7 cellular contexts compared by ENCODE assay signal in the genomic region with DNA sequence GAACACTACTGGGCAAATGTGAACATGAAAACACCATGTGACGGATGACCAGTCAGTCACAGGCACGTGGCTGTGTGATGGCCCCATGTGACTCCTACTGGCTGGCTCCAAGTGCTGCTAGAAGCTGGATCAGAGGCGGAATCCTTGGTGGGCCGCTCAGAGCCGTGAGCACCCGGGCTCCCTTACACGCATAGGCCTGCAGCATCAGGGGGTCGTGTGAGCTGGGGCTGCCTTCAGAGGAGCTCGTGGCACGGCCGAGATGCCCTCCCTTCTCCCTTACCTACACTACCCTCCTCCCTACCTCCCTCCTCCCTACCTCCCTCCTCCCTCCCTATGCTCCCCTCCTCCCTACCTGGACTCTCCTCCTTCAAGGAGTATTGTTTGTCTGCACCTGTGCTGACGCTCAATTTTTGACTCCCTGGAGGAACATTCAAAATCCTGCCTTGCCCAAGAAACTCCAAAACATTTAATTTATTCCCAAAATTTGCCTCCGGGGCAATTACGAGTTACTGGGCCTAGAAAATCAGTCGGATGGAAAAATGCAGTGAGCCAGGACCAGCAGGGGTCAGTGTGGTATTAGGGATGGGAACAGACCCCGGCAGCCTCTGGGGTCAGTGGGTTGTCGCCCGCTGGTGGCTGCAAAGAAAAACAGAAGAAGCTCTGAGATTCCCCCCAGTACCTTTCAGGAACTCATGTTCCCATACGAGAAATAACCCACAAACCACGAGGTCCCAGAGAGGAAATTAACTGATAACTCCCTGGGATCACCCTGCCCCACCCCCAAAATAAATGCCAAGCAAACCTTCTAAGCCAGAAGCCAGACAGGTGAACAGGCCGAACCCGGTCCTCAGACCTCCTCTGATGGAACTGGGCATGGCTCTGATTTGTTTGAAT.
A peak's percentile ranks its signal among the peaks of the same experiment; 100 is the strongest.
DNase-seq lines count a peak whose midpoint lies in the region; ATAC-seq, FAIRE-seq and TF ChIP-seq lines count a peak whose summit lies in the region.

No MANE protein-coding gene starts in this region.

- no peak for FAIRE-seq in small intestine (lab: Jason Lieb, UNC)

- no peaks in the 10 kb centered on the region for H3K9me3 ChIP-seq in SU-DHL-6 (ENCODE audit: insufficient read depth, low read length)
- H3K9me3 ChIP-seq in adrenal gland (replicated peaks in 1 of 3): no peaks in the 10 kb centered on the region
- H3K9me3 ChIP-seq in right cardiac atrium (ENCODE audit: control insufficient read depth, low read length): no peaks in the 10 kb centered on the region
- H3K9me3 ChIP-seq in small intestine (ENCODE audit: control insufficient read depth, low read depth): no peaks in the 10 kb centered on the region

- no peak overlapping the region for H3K27ac ChIP-seq in SU-DHL-6 (ENCODE audit: low read depth, low read length)
- peak overlapping the region in 1 of 5 donors; percentile 64 for H3K27ac ChIP-seq in adrenal gland
- no peak overlapping the region for H3K27ac ChIP-seq in right cardiac atrium (ENCODE audit: low read length)
- no peak overlapping the region for H3K27ac ChIP-seq in small intestine (ENCODE audit: low read depth in 1 of 2, low read length in 1 of 2)

- H2AFZ ChIP-seq in SU-DHL-6 (ENCODE audit: low read depth, low read length, severe bottlenecking): no peak overlapping the region

- peak; percentile 82 for TF ChIP-seq CTCF in GM12873 (IDR thresholded peaks at IDR 0.05; ENCODE audit: insufficient read depth, low read depth, low read length, missing control alignments)
- peak; percentile 89 for TF ChIP-seq CTCF in SU-DHL-6 (IDR thresholded peaks at IDR 0.05; ENCODE audit: insufficient read depth, low read length, poor library complexity, severe bottlenecking)
- peak; percentile 56 to 88 (median 80) for TF ChIP-seq CTCF in adrenal gland (IDR thresholded peaks at IDR 0.05)

- H3K4me2 ChIP-seq in SU-DHL-6 (ENCODE audit: low read depth, low read length, poor library complexity, severe bottlenecking): no peak overlapping the region

- intact Hi-C loops in adrenal gland (cut with DNase I) (loop anchor here (5.0 to 10.0 kb wide), 3 partner anchors 177 to 322 kb away; no protein-coding TSS in a partner anchor), right cardiac atrium (cut with DNase I) (loop anchor here (1.0 to 10.0 kb wide), 4 partner anchors 172 to 324 kb away; no protein-coding TSS in a partner anchor)

- no peak overlapping the region for H3K9ac ChIP-seq in SU-DHL-6 (ENCODE audit: low read length)

- no peaks in the 10 kb centered on the region for H3K79me2 ChIP-seq in SU-DHL-6 (ENCODE audit: insufficient read depth, low read length)

- H3K9me2 ChIP-seq in SU-DHL-6 (replicated peaks; ENCODE audit: insufficient read depth, low read length): no peaks in the 10 kb centered on the region

- 18 to 36% (median 33%) methylated on average over 15 to 22 of the region's 22 CpGs for WGBS in adrenal gland, 4 donors
- 34% methylated on average over 22 of the region's 22 CpGs for WGBS in right cardiac atrium
- WGBS in small intestine, 3 donors: 30 to 35% (median 33%) methylated on average over 22 of the region's 22 CpGs

- peak; percentile 76 for DNase-seq in NCI-H1105 (lab: John Stamatoyannopoulos, UW)
- DNase-seq in adrenal gland: peak; percentile 60 to 90 (median 77)
- DNase-seq in right cardiac atrium: peak; percentile 70 to 87 (median 79)
- DNase-seq in small intestine: peak; percentile 68

- no peaks in the 10 kb centered on the region for H4K20me1 ChIP-seq in SU-DHL-6 (ENCODE audit: low read depth, low read length)

- ATAC-seq in right cardiac atrium (peak; percentile 54 to 64), HG02678 (IDR thresholded peaks at IDR 0.05; ENCODE audit: unreplicated experiment) (no peak)

- H3K36me3 ChIP-seq in SU-DHL-6 (ENCODE audit: low read length): no peaks in the 10 kb centered on the region
- H3K36me3 ChIP-seq in adrenal gland (replicated peaks in 1 of 2): no peaks in the 10 kb centered on the region
- no peaks in the 10 kb centered on the region for H3K36me3 ChIP-seq in small intestine (ENCODE audit: control insufficient read depth in 2 of 2, insufficient read depth in 2 of 2, low read length in 2 of 2)

- TF ChIP-seq POLR2A in adrenal gland (IDR thresholded peaks at IDR 0.05): no peak

- H3K4me1 ChIP-seq in adrenal gland (replicated peaks in 1 of 2): peaks cover 0 to 5% of the 10 kb centered on the region in 2 donors
- H3K4me1 ChIP-seq in right cardiac atrium (ENCODE audit: control insufficient read depth, insufficient read depth, low read length): no peaks in the 10 kb centered on the region
- H3K4me1 ChIP-seq in small intestine (ENCODE audit: control insufficient read depth in 2 of 2, insufficient read depth in 1 of 2, low read depth in 1 of 2, low read length in 1 of 2): no peaks in the 10 kb centered on the region

- no peaks in the 10 kb centered on the region for H3F3A ChIP-seq in SU-DHL-6 (ENCODE audit: insufficient read depth)

- H3K27me3 ChIP-seq in SU-DHL-6 (ENCODE audit: low read length) (no peaks in the 10 kb centered on the region), adrenal gland (no peaks in the 10 kb centered on the region), right cardiac atrium (ENCODE audit: control insufficient read depth, insufficient read depth) (no peaks in the 10 kb centered on the region), small intestine (ENCODE audit: control insufficient read depth in 2 of 2, insufficient read depth in 2 of 2, low read length in 2 of 2) (no peaks in the 10 kb centered on the region)

- no peak overlapping the region for H3K4me3 ChIP-seq in SU-DHL-6 (ENCODE audit: insufficient read depth, low read length, poor library complexity, severe bottlenecking)
- no peak overlapping the region for H3K4me3 ChIP-seq in adrenal gland
- no peak overlapping the region for H3K4me3 ChIP-seq in right cardiac atrium (ENCODE audit: low read length)
- H3K4me3 ChIP-seq in small intestine (ENCODE audit: low read depth in 1 of 2, low read length in 2 of 2): no peak overlapping the region
